9 cellular contexts compared by ENCODE assay signal in genomic region chr12:92444763-92445162, GRCh38.
DNase-seq lines count a peak whose midpoint lies in the region; ATAC-seq and TF ChIP-seq lines count a peak whose summit lies in the region.
"Had no signal": no experiment of that assay in that cellular context is flagged by ENCODE, and none has a peak within 500 bp of the region (broad histone marks: within the 10 kb centered on the region; RNA-seq: fewer than 3 reads in every experiment).

No MANE protein-coding gene starts in this region.

- no peak overlapping the region for H3K4me3 Mint-ChIP-seq in natural killer cell
- no peak overlapping the region for H3K4me3 Mint-ChIP-seq in natural killer cell treated with Interleukin-12 subunit alpha and Interleukin-12 subunit beta and Interleukin-15 and Interleukin-18, amount 100 ng/mL, for 72 hours

- intact Hi-C loops in natural killer cell (cut with micrococcal nuclease) = no loop called here
- intact Hi-C loops in esophagus muscularis mucosa (cut with DNase I) = no loop called here

- no peaks in the 10 kb centered on the region for H3K36me3 ChIP-seq in esophagus muscularis mucosa

- peak overlapping the region in 3 of 4 donors; percentile 18 to 43 (median 29) for H3K27ac ChIP-seq in esophagus muscularis mucosa (replicated peaks in 1 of 4)

- H3K4me3 ChIP-seq in esophagus muscularis mucosa = no peak overlapping the region
- H3K4me3 ChIP-seq: A549 had no signal

- DNase-seq in natural killer cell = no peak
- no peak for DNase-seq in natural killer cell treated with Interleukin-12 subunit alpha and Interleukin-12 subunit beta and Interleukin-15 and Interleukin-18, amount 100 ng/mL, for 72 hours (ENCODE audit: low spot score)
- DNase-seq in esophagus muscularis mucosa (ENCODE audit: extremely low spot score) = no peak
- no peak for DNase-seq in activated CD4-positive, alpha-beta T cell treated with anti-CD3 and anti-CD28 coated beads, Interleukin-2, amount 50 U/mL, for 1 hour
- DNase-seq in activated effector memory CD4-positive, alpha-beta T cell treated with anti-CD3 and anti-CD28 coated beads, Interleukin-2, amount 50 U/mL, for 16 hours = no peak
- DNase-seq in activated naive CD4-positive, alpha-beta T cell (lab: John Stamatoyannopoulos, UW) = no peak
- DNase-seq in GM13977 (ENCODE audit: low spot score) = no peak

- in situ Hi-C loops in GM13977 (cut with MboI; ENCODE audit: low pct_unique_long_range_greater_than_20kb, low sequenced_read_pairs, unreplicated experiment) = no loop called here

- peak; percentile 1 for TF ChIP-seq EP300 in esophagus muscularis mucosa (IDR thresholded peaks at IDR 0.05)

- peak in 2 of 3 donors; percentile 40 to 45 for ATAC-seq in natural killer cell
- no peak for ATAC-seq in natural killer cell treated with Interleukin-12 subunit alpha and Interleukin-12 subunit beta and Interleukin-15 and Interleukin-18, amount 100 ng/mL, for 72 hours
- peak; percentile 29 for ATAC-seq in HG03378 (IDR thresholded peaks at IDR 0.05; ENCODE audit: unreplicated experiment)
- ATAC-seq: A549 had no signal

- H3K4me1 ChIP-seq in esophagus muscularis mucosa = peaks cover 0 to 16% (median 11%) of the 10 kb centered on the region in 4 donors

- peaks cover 8 to 27% of the 10 kb centered on the region in 2 donors for H3K4me1 Mint-ChIP-seq in natural killer cell
- H3K4me1 Mint-ChIP-seq in natural killer cell treated with Interleukin-12 subunit alpha and Interleukin-12 subunit beta and Interleukin-15 and Interleukin-18, amount 100 ng/mL, for 72 hours (ENCODE audit: low read depth in 2 of 2) = peaks cover 12 to 20% of the 10 kb centered on the region in 2 donors

- TF ChIP-seq POLR2A in esophagus muscularis mucosa (IDR thresholded peaks at IDR 0.05; ENCODE audit: low read depth) = no peak

- no peaks in the 10 kb centered on the region for H3K9me3 ChIP-seq in esophagus muscularis mucosa
- H3K9me3 ChIP-seq: A549 had no signal

- TF ChIP-seq CTCF in natural killer cell (IDR thresholded peaks at IDR 0.05) (no peak), esophagus muscularis mucosa (IDR thresholded peaks at IDR 0.05) (no peak), GM13977 (IDR thresholded peaks at IDR 0.05; ENCODE audit: extremely low read depth, insufficient read depth, missing control alignments) (no peak)

- H3K27me3 ChIP-seq in esophagus muscularis mucosa = no peaks in the 10 kb centered on the region

- H3K27me3 Mint-ChIP-seq in natural killer cell (ENCODE audit: low read depth in 2 of 2) = peaks cover 3 to 6% of the 10 kb centered on the region in 2 donors
- no peaks in the 10 kb centered on the region for H3K27me3 Mint-ChIP-seq in natural killer cell treated with Interleukin-12 subunit alpha and Interleukin-12 subunit beta and Interleukin-15 and Interleukin-18, amount 100 ng/mL, for 72 hours

- 68% methylated on average over 9 of the region's 9 CpGs for WGBS in esophagus muscularis mucosa

- no peak overlapping the region for H3K27ac Mint-ChIP-seq in natural killer cell
- no peak overlapping the region for H3K27ac Mint-ChIP-seq in natural killer cell treated with Interleukin-12 subunit alpha and Interleukin-12 subunit beta and Interleukin-15 and Interleukin-18, amount 100 ng/mL, for 72 hours

- no peaks in the 10 kb centered on the region for H3K9me3 Mint-ChIP-seq in natural killer cell
- H3K9me3 Mint-ChIP-seq in natural killer cell treated with Interleukin-12 subunit alpha and Interleukin-12 subunit beta and Interleukin-15 and Interleukin-18, amount 100 ng/mL, for 72 hours = peaks cover under 1% of the 10 kb centered on the region

- peaks cover 6% of the 10 kb centered on the region for H3K36me3 Mint-ChIP-seq in natural killer cell
- H3K36me3 Mint-ChIP-seq in natural killer cell treated with Interleukin-12 subunit alpha and Interleukin-12 subunit beta and Interleukin-15 and Interleukin-18, amount 100 ng/mL, for 72 hours = peaks cover 10% of the 10 kb centered on the region

Comparison
In these comparisons a context has a peak if more than half of its experiments do, and no peak if none do; other contexts are left out.
1. ATAC-seq: peak in natural killer cell (2 of 3) and HG03378 (single experiment); none in natural killer cell treated with Interleukin-12 subunit alpha and Interleukin-12 subunit beta and Interleukin-15 and Interleukin-18, amount 100 ng/mL, for 72 hours (0 of 2).